In genomic region chr5:101534486-101535110, GRCh38 we compare ENCODE assay signal across 19 cellular contexts.
A peak's percentile ranks its signal among the peaks of the same experiment; 100 is the strongest.
DNase-seq lines count a peak whose midpoint lies in the region; ATAC-seq and TF ChIP-seq lines count a peak whose summit lies in the region.
"Had no signal": no experiment of that assay in that cellular context is flagged by ENCODE, and none has a peak within 500 bp of the region (broad histone marks: within the 10 kb centered on the region; RNA-seq: fewer than 3 reads in every experiment).

No MANE protein-coding gene starts in this region.

- H3K4me1 ChIP-seq in smooth muscle cell (ENCODE audit: low read depth) = no peaks in the 10 kb centered on the region
- no peaks in the 10 kb centered on the region for H3K4me1 ChIP-seq in Caco-2

- DNase-seq in EH (ENCODE audit: low read depth) (peak; percentile 3), LNCaP clone FGC (ENCODE audit: low read depth) (no peak), foreskin fibroblast (peak; percentile 6 to 8), smooth muscle cell (lab: John Stamatoyannopoulos, UW; ENCODE audit: unreplicated experiment) (no peak), T-helper 17 cell (no peak), Caco-2 (no peak)
- DNase-seq: AML-193, DMS 273 treated with DMSO at 0.1 percent for 48 hours, DND-41, GDM1, NCI-H1092 treated with DMSO at 0.1 percent for 48 hours, NCI-H1694, NCI-H2081 treated with DMSO at 0.1 percent for 48 hours, NCI-H510A, NCI-H748 treated with DMSO at 0.1 percent for 48 hours, OCI-M1, SHP77 treated with DMSO at 0.1 percent for 48 hours, SK-N-SH had no signal

- intact Hi-C loops in Caco-2 (cut with micrococcal nuclease; ENCODE audit: unreplicated experiment) = no loop called here

- no peak for ATAC-seq in T-helper 17 cell
- ATAC-seq in GM18861 (IDR thresholded peaks at IDR 0.05; ENCODE audit: unreplicated experiment) = no peak

- CTCF ChIA-PET in Caco-2 (lab: Charles Lee) = no interaction called here

- peak overlapping the region; percentile 51 for H3K4me2 ChIP-seq in smooth muscle cell
- H3K4me2 ChIP-seq: SK-N-SH had no signal

- TF ChIP-seq CTCF in LNCaP clone FGC (IDR thresholded peaks at IDR 0.05; ENCODE audit: control insufficient read depth, extremely low read depth, insufficient read depth) = 0 out of 2 replicates have a peak, but pooled peaks have one; percentile 6
- TF ChIP-seq CTCF in foreskin fibroblast (IDR thresholded peaks at IDR 0.05; ENCODE audit: low read depth, low read length) = no peak
- TF ChIP-seq CTCF in smooth muscle cell (IDR thresholded peaks at IDR 0.05; ENCODE audit: borderline replicate concordance, insufficient read depth, poor library complexity, severe bottlenecking) = no peak
- TF ChIP-seq CTCF in Caco-2 (IDR thresholded peaks at IDR 0.05; ENCODE audit: insufficient read depth in 1 of 2, low read depth in 1 of 2, low read length in 1 of 2, severe bottlenecking in 1 of 2, unreplicated experiment in 1 of 2) = no peak

- H3K36me3 ChIP-seq in smooth muscle cell (ENCODE audit: low read depth) = no peaks in the 10 kb centered on the region
- no peaks in the 10 kb centered on the region for H3K36me3 ChIP-seq in Caco-2 (ENCODE audit: control insufficient read depth, insufficient read depth, low read length)

- 46% methylated on average over 6 of the region's 6 CpGs for WGBS in smooth muscle cell (ENCODE audit: low lambda C conversion rate)

- no peak overlapping the region for H3K27ac ChIP-seq in smooth muscle cell (ENCODE audit: low read depth)

- H4K20me1 ChIP-seq in smooth muscle cell (ENCODE audit: low read depth) = no peaks in the 10 kb centered on the region

- no peak overlapping the region for H3K4me3 ChIP-seq in LNCaP clone FGC (ENCODE audit: low read depth, low read length)
- H3K4me3 ChIP-seq in foreskin fibroblast (ENCODE audit: low read depth in 1 of 2, low read length in 2 of 2) = no peak overlapping the region
- no peak overlapping the region for H3K4me3 ChIP-seq in smooth muscle cell
- no peak overlapping the region for H3K4me3 ChIP-seq in Caco-2 (ENCODE audit: low read depth, low read length)

- H3K27ac Mint-ChIP-seq in T-helper 17 cell = no peak overlapping the region
- H3K27ac Mint-ChIP-seq in Caco-2 (ENCODE audit: unreplicated experiment) = no peak overlapping the region

- H3K9ac ChIP-seq in smooth muscle cell (ENCODE audit: low read depth) = no peak overlapping the region
- H3K9ac ChIP-seq: SK-N-SH had no signal

- no peaks in the 10 kb centered on the region for H3F3A ChIP-seq in smooth muscle cell (ENCODE audit: low read depth)

- no peaks in the 10 kb centered on the region for H3K36me3 Mint-ChIP-seq in T-helper 17 cell (ENCODE audit: low read depth)
- no peaks in the 10 kb centered on the region for H3K36me3 Mint-ChIP-seq in Caco-2 (ENCODE audit: insufficient read depth, unreplicated experiment)

- POLR2A ChIA-PET in Caco-2 (lab: Charles Lee) = no interaction called here

- H3K27me3 Mint-ChIP-seq in T-helper 17 cell = no peaks in the 10 kb centered on the region
- no peaks in the 10 kb centered on the region for H3K27me3 Mint-ChIP-seq in Caco-2 (ENCODE audit: insufficient read depth, unreplicated experiment)

- H2AFZ ChIP-seq in smooth muscle cell (ENCODE audit: low read depth) = no peak overlapping the region

- H3K4me3 Mint-ChIP-seq in T-helper 17 cell (no peak overlapping the region), Caco-2 (ENCODE audit: unreplicated experiment) (no peak overlapping the region)

- H3K9me3 Mint-ChIP-seq in Caco-2 (ENCODE audit: unreplicated experiment) = no peaks in the 10 kb centered on the region

- H3K79me2 ChIP-seq in smooth muscle cell (ENCODE audit: low read depth) = no peaks in the 10 kb centered on the region

- no TSS peak for BruUV-seq in Caco-2 (replicated peaks; lab: Mats Ljungman, UMichigan)

- H3K27me3 ChIP-seq in smooth muscle cell (ENCODE audit: low read depth) (no peaks in the 10 kb centered on the region), Caco-2 (replicated peaks; ENCODE audit: control insufficient read depth, insufficient read depth, low read length) (no peaks in the 10 kb centered on the region)

- no peaks in the 10 kb centered on the region for H3K9me3 ChIP-seq in smooth muscle cell (replicated peaks; ENCODE audit: low read depth)
- no peaks in the 10 kb centered on the region for H3K9me3 ChIP-seq in T-helper 17 cell (ENCODE audit: control insufficient read depth, low read length, poor library complexity, severe bottlenecking)
- peaks cover 6% of the 10 kb centered on the region; the same call in 1 of the 2 replicates for H3K9me3 ChIP-seq in Caco-2
- H3K9me3 ChIP-seq: SK-N-SH had no signal

- no peaks in the 10 kb centered on the region for H3K4me1 Mint-ChIP-seq in T-helper 17 cell
- no peaks in the 10 kb centered on the region for H3K4me1 Mint-ChIP-seq in Caco-2 (ENCODE audit: low read depth, unreplicated experiment)

Comparison
In these comparisons a context has a peak if more than half of its experiments do, and no peak if none do; other contexts are left out.
1. DNase-seq: peak in EH (single experiment) and foreskin fibroblast (2 of 2); none in LNCaP clone FGC (single experiment), smooth muscle cell (single experiment), T-helper 17 cell (0 of 3) and Caco-2 (0 of 2).